ENCODE assay signal across 26 cellular contexts in genomic region chr2:68660658-68661057, GRCh38. TPM values are rescaled to one million over a fixed set of nuclear protein-coding genes. Genes with fewer than 3 reads are reported as not detected.
A peak's percentile ranks its signal among the peaks of the same experiment; 100 is the strongest.
DNase-seq lines count a peak whose midpoint lies in the region; ATAC-seq, FAIRE-seq and TF ChIP-seq lines count a peak whose summit lies in the region.
"Had no signal": no experiment of that assay in that cellular context is flagged by ENCODE, and none has a peak within 500 bp of the region (broad histone marks: within the 10 kb centered on the region; RNA-seq: fewer than 3 reads in every experiment).

No MANE protein-coding gene starts in this region.

- CTCF ChIA-PET in K562 (lab: Yijun Ruan, JAX; ENCODE audit: low intra/inter-chr PET ratio): no interaction called here

- no peaks in the 10 kb centered on the region for H3K36me3 ChIP-seq in K562 (ENCODE audit: control insufficient read depth, insufficient read depth, low read length)
- H3K36me3 ChIP-seq: BE2C, HAP-1, MG63, SJSA1 had no signal

- BruUV-seq in K562 (replicated peaks; lab: Mats Ljungman, UMichigan): no TSS peak

- H3K9me1 ChIP-seq in K562 (ENCODE audit: control insufficient read depth, insufficient read depth, low read length): no peaks in the 10 kb centered on the region

- peak; percentile 42 for FAIRE-seq in K562 (lab: Jason Lieb, UNC)
- FAIRE-seq: GM12892 had no signal

- no peaks in the 10 kb centered on the region for H3K9me3 ChIP-seq in K562 (replicated peaks; ENCODE audit: control insufficient read depth, insufficient read depth, low read depth, low read length)
- H3K9me3 ChIP-seq: BE2C, HAP-1, MG63, SJSA1 had no signal

- ATAC-seq in K562 (peak; percentile 63), HG03108 (IDR thresholded peaks at IDR 0.05; ENCODE audit: unreplicated experiment) (no peak)
- peak; percentile 55 for ATAC-seq in stimulated activated naive CD8-positive, alpha-beta T cell treated with anti-CD3 and anti-CD28 coated beads, Interleukin-15, Interleukin-2, amounts not matched to agents 100 U/mL and 50 U/mL, for 24 hours
- ATAC-seq: Right ventricle myocardium inferior had no signal

- no peak for TF ChIP-seq RAD21 in K562 (CRISPR knock-in tag; conservative IDR thresholded peaks at IDR 0.05 in 1 of 2, IDR thresholded peaks at IDR 0.05 in 1 of 2)

- H2AFZ ChIP-seq in K562 (ENCODE audit: low read depth, low read length): peak overlapping the region; percentile 12
- H2AFZ ChIP-seq: PC-9 had no signal

- H3K27me3 ChIP-seq in K562 (ENCODE audit: control insufficient read depth in 2 of 2, insufficient read depth in 2 of 2, low read length in 2 of 2): no peaks in the 10 kb centered on the region
- H3K27me3 ChIP-seq: BE2C had no signal

- H3K4me3 ChIP-seq in NB4 (ENCODE audit: low read depth, low read length) (no peak overlapping the region), K562 (no peak overlapping the region)
- H3K4me3 ChIP-seq: HAP-1, MG63, PC-9, SJSA1 had no signal

- no peak overlapping the region for H3K4me2 ChIP-seq in K562 (ENCODE audit: insufficient read depth, low read length)
- H3K4me2 ChIP-seq: PC-9 had no signal

- no peak for TF ChIP-seq EP300 in K562 (IDR thresholded peaks at IDR 0.05; ENCODE audit: low read length)

- POLR2A ChIA-PET in K562 (lab: Yijun Ruan, JAX): interaction anchor here (0.6 to 1.5 kb wide), 3 partner anchors 9 to 15 kb away, joined by 3 to 7 read pairs (median 4); no protein-coding TSS in a partner anchor

- H3K79me2 ChIP-seq in K562 (ENCODE audit: control insufficient read depth, insufficient read depth, low read length): no peaks in the 10 kb centered on the region

- TF ChIP-seq POLR2A in NB4 (IDR thresholded peaks at IDR 0.05; ENCODE audit: extremely low read depth, insufficient read length) (no peak), K562 (conservative IDR thresholded peaks at IDR 0.05) (no peak)

- 13% methylated on average over 3 of the region's 3 CpGs for WGBS in K562 (ENCODE audit: insufficient coverage, low coverage, missing lambda C conversion rate)

- H3K4me1 ChIP-seq in K562 (replicated peaks in 1 of 2; ENCODE audit: control insufficient read depth in 2 of 2, insufficient read depth in 2 of 2, low read length in 2 of 2): peaks cover 0 to 16% of the 10 kb centered on the region in 2 experiments; a peak in 2 of 5 replicates
- H3K4me1 ChIP-seq: BE2C, HAP-1, SJSA1 had no signal

- no peaks in the 10 kb centered on the region for H4K20me1 ChIP-seq in K562 (replicated peaks; ENCODE audit: control insufficient read depth, insufficient read depth, low read length)

- intact Hi-C loops in K562 (cut with micrococcal nuclease): no loop called here

- H3K27ac ChIP-seq in K562 (ENCODE audit: extremely low read depth, low read depth, low read length): no peak overlapping the region
- H3K27ac ChIP-seq: PC-9, SJSA1 had no signal

- TF ChIP-seq CTCF in NB4 (IDR thresholded peaks at IDR 0.05; ENCODE audit: low read depth, low read length): no peak
- no peak for TF ChIP-seq CTCF in K562 (IDR thresholded peaks at IDR 0.05 in 2 of 3, conservative IDR thresholded peaks at IDR 0.05 in 1 of 3; ENCODE audit: insufficient read depth in 2 of 3, low read depth in 1 of 3, low read length in 3 of 3)

- no peak overlapping the region for H3K9ac ChIP-seq in K562 (ENCODE audit: insufficient read depth in 1 of 2, low read depth in 2 of 2, low read length in 2 of 2)

- DNase-seq in NCI-H82 (lab: John Stamatoyannopoulos, UW) (peak; percentile 16), NCI-H82 treated with DMSO at 0.1 percent for 48 hours (lab: John Stamatoyannopoulos, UW; ENCODE audit: unreplicated experiment) (no peak), NB4 (ENCODE audit: low read depth) (peak; percentile 32), K562 (ENCODE audit: extremely low read depth in 1 of 4, low spot score in 3 of 4) (peak in 1 of 4 experiments; percentile 45), COLO668 (lab: John Stamatoyannopoulos, UW; ENCODE audit: unreplicated experiment) (no peak)
- DNase-seq in stimulated activated naive CD8-positive, alpha-beta T cell treated with anti-CD3 and anti-CD28 coated beads, Interleukin-15, Interleukin-2, amounts not matched to agents 100 U/mL and 50 U/mL, for 24 hours: no peak
- DNase-seq: 8988T; ACHN; BE2C; DMS153; DND-41; GOT3; KG1; MG63; NCI-H2029; NCI-H226; NCI-H510A; NK-92 treated with Interleukin-12 subunit alpha and Interleukin-12 subunit beta, amount 100 ng/mL, for 24 hours; PC-9 had no signal

- in situ Hi-C loops in K562 (cut with MboI): no loop called here

TF ChIP-seq in K562, 482 proteins besides CTCF, POLR2A, EP300 and RAD21:
- TF ChIP-seq NRF1 (conservative IDR thresholded peaks at IDR 0.05 in 1 of 2, IDR thresholded peaks at IDR 0.05 in 1 of 2): 0 out of 4 replicates have a peak, but pooled peaks of 1 of the 2 experiments have one; percentile 25
- 0 out of 2 replicates have a peak, but pooled peaks have one; percentile 27 for TF ChIP-seq CTBP1 (IDR thresholded peaks at IDR 0.05; ENCODE audit: borderline replicate concordance)
- TF ChIP-seq CEBPG (CRISPR knock-in tag; IDR thresholded peaks at IDR 0.05): no peak
- TF ChIP-seq CEBPG (tag; conservative IDR thresholded peaks at IDR 0.05 in 1 of 2, IDR thresholded peaks at IDR 0.05 in 1 of 2): 0 out of 4 replicates have a peak, but pooled peaks of 1 of the 2 experiments have one; percentile 13
- peak; percentile 66; the same call in 1 of the 2 replicates for TF ChIP-seq ESRRA (IDR thresholded peaks at IDR 0.05; ENCODE audit: borderline replicate concordance, low read depth)
- TF ChIP-seq IRF1 (CRISPR knock-in tag; IDR thresholded peaks at IDR 0.05; ENCODE audit: borderline replicate concordance): no peak
- no peak for TF ChIP-seq EZH2 (IDR thresholded peaks at IDR 0.05; ENCODE audit: borderline replicate concordance, low read depth, low read length)

RNA-seq across cellular contexts. Expression of gene PROKR1, which starts 17.3 kb away (rescaled TPM):
- total RNA-seq in K562 (2011; cell fraction: chromatin; rRNA removed; ENCODE audit: low replicate concordance): 0.09 and 0.21 TPM in 2 replicates
- total RNA-seq in K562 (2011; cell fraction: nucleolus; rRNA removed): 0.17 and 0.26 TPM in 2 replicates
- total RNA-seq in K562 (2011; cell fraction: nucleoplasm; rRNA removed): 0.15 and 0.23 TPM in 2 replicates
- total RNA-seq in K562 (2014; rRNA removed) (0.05 and 0.08 TPM in 2 replicates), K562 (2014; rRNA removed; fragmentation: Illumina TruSeq; extraction: Trizol) (0.10 and 0.15 TPM in 2 replicates), K562 (2015; rRNA removed; fragmentation: Illumina TruSeq; extraction: Trizol) (0.08 and 0.11 TPM in 2 replicates), K562 (2021) (0.18 and 0.22 TPM in 2 replicates)
- polyA plus RNA-seq in K562 (2011; rRNA removed) (0.07 TPM in 1 of 2 replicates, not detected in the other), K562 (2014; fragmentation: Illumina TruSeq; extraction: Trizol) (0.06 and 0.16 TPM in 2 replicates), K562 (2014; fragmentation: Nextera tagmentation; extraction: Ambion mirVana) (under 1 TPM in 1 of 2 experiments, not detected in 1; 0.03 TPM), K562 (2014; rRNA removed) (0.01 TPM in 1 of 2 replicates, not detected in the other)
- not detected in 2 replicates for polyA plus RNA-seq in K562 (2011; cell fraction: cytosol; rRNA removed)
- 0.06 TPM in 1 of 2 replicates, not detected in the other for polyA plus RNA-seq in K562 (2011; cell fraction: nucleus; rRNA removed)
- 0.15 and 0.27 TPM in 2 replicates for polyA plus RNA-seq in K562 (2012)
- polyA minus RNA-seq in K562 (2011; rRNA and poly(A)+ RNA removed): 0.14 TPM in 1 of 2 replicates, not detected in the other
- not detected in 2 replicates for polyA minus RNA-seq in K562 (2011; cell fraction: cytosol; rRNA and poly(A)+ RNA removed)
- polyA minus RNA-seq in K562 (2011; cell fraction: nucleus; rRNA and poly(A)+ RNA removed): not detected in 2 replicates
- total RNA-seq: PC-9, Right ventricle myocardium inferior, RPMI7951 had no signal
- polyA plus RNA-seq: CD14-positive monocyte had no signal

Comparison
In these comparisons a context has a peak if more than half of its experiments do, and no peak if none do; other contexts are left out.
1. DNase-seq: peak in NCI-H82 (single experiment) and NB4 (single experiment); none in NCI-H82 treated with DMSO at 0.1 percent for 48 hours (single experiment), stimulated activated naive CD8-positive, alpha-beta T cell treated with anti-CD3 and anti-CD28 coated beads, Interleukin-15, Interleukin-2, amounts not matched to agents 100 U/mL and 50 U/mL, for 24 hours (single experiment) and COLO668 (single experiment).